15 cellular contexts compared by ENCODE assay signal in the genomic region with DNA sequence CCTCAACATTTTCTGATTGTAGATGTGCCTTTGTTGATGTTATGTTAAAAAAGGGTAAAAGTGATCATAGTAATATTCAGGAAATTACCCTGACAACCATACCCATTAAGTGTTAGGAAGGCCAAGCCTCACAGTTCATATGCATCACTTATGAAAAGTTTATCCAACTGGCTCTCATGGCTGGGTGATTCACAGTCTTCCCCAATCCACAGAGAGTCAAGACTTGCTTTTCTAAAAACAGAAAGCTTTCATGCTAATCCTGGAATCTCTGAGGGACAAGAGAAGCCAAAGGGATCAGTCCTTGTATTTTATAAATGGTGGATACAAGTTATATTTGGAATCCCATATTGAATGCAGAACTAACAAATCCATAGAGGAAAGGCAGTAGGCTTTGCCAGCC.
"Had no signal": no experiment of that assay in that cellular context is flagged by ENCODE, and none has a peak within 500 bp of the region (broad histone marks: within the 10 kb centered on the region; RNA-seq: fewer than 3 reads in every experiment).

No MANE protein-coding gene starts in this region.

- H3K4me1 ChIP-seq: parathyroid adenoma, right lobe of liver had no signal

- H2AFZ ChIP-seq: parathyroid adenoma had no signal

- H3K36me3 ChIP-seq: gastrocnemius medialis, heart left ventricle, neutrophil, right lobe of liver, thyroid gland had no signal

- H3K9ac ChIP-seq: parathyroid adenoma had no signal

- H3K27me3 ChIP-seq: gastrocnemius medialis, heart left ventricle, neutrophil, right lobe of liver, thyroid gland had no signal

- H3K9me3 ChIP-seq: gastrocnemius medialis, heart left ventricle, mucosa of descending colon, neutrophil, right lobe of liver, thyroid gland had no signal

- H3K27ac ChIP-seq: gastrocnemius medialis, heart left ventricle, neutrophil, parathyroid adenoma, right lobe of liver, thyroid gland had no signal

- H3K4me3 ChIP-seq: gastrocnemius medialis, heart left ventricle, mucosa of descending colon, right lobe of liver, thyroid gland had no signal

- DNase-seq: activated CD4-positive, alpha-beta T cell treated with anti-CD3 and anti-CD28 coated beads, Interleukin-2, amount 50 U/mL, for 48 hours; amygdala; dermis blood vessel endothelial cell; effector memory CD8-positive, alpha-beta T cell; gastrocnemius medialis; heart left ventricle; kidney glomerular epithelial cell; left ventricle myocardium superior; mucosa of descending colon; naive thymus-derived CD8-positive, alpha-beta T cell; right lobe of liver; stimulated activated naive B cell treated with anti-CD40 and anti-IgM and Interleukin-4, amounts not matched to agents 10 μg/mL and 1 μg/mL and 100 μg/mL, for 72 hours; thyroid gland had no signal

- ATAC-seq: effector memory CD8-positive, alpha-beta T cell; gastrocnemius medialis; heart left ventricle; left ventricle myocardium superior; mucosa of descending colon; naive thymus-derived CD8-positive, alpha-beta T cell; right lobe of liver; stimulated activated naive B cell treated with anti-CD40 and anti-IgM and Interleukin-4, amounts not matched to agents 10 μg/mL and 1 μg/mL and 100 μg/mL, for 72 hours had no signal
